Comparison of ENCODE assay signal across 1 cellular context in genomic region chr12:49567302-49567610, GRCh38.
TF ChIP-seq lines count a peak whose summit lies in the region.

No MANE protein-coding gene starts in this region.

TF ChIP-seq in HCT116, 20 proteins besides CTCF, POLR2A, EP300 and RAD21 (continued from another document):
- TF ChIP-seq REST (IDR thresholded peaks at IDR 0.05; ENCODE audit: low read depth) (no peak), CBX3 (IDR thresholded peaks at IDR 0.05; ENCODE audit: low read depth) (no peak), MAX (IDR thresholded peaks at IDR 0.05) (no peak)
TF ChIP-seq in HCT116: peak in this region for 0.
